Comparison of ENCODE assay signal across 14 cellular contexts in genomic region chr5:137618476-137618875, GRCh38.
A peak's percentile ranks its signal among the peaks of the same experiment; 100 is the strongest.
DNase-seq lines count a peak whose midpoint lies in the region; ATAC-seq and TF ChIP-seq lines count a peak whose summit lies in the region.
"Had no signal": no experiment of that assay in that cellular context is flagged by ENCODE, and none has a peak within 500 bp of the region (broad histone marks: within the 10 kb centered on the region; RNA-seq: fewer than 3 reads in every experiment).

No MANE protein-coding gene starts in this region.

- no peaks in the 10 kb centered on the region for H3K79me2 ChIP-seq in ACC112 (ENCODE audit: control insufficient read depth, insufficient read depth, low read length, unreplicated experiment)
- no peaks in the 10 kb centered on the region for H3K79me2 ChIP-seq in PC-9 (ENCODE audit: low read depth)

- peaks cover 9% of the 10 kb centered on the region for H3K36me3 Mint-ChIP-seq in endodermal cell (ENCODE audit: low read depth)

- TF ChIP-seq EP300 in sigmoid colon (IDR thresholded peaks at IDR 0.05), result no peak

- H3K9ac ChIP-seq in endodermal cell (ENCODE audit: extremely low read depth, low read length, poor library complexity, severe bottlenecking), result no peak overlapping the region
- H3K9ac ChIP-seq: BLaER1 treated with 17β-estradiol and CSF1 and Interleukin-3, amounts not matched to agents 10 nM and 100 nM had no signal

- DNase-seq in PC-9, result no peak
- DNase-seq in endodermal cell, result peak; percentile 22
- peak; percentile 51 for DNase-seq in sigmoid colon
- no peak for DNase-seq in GF-D8 (lab: John Stamatoyannopoulos, UW)
- DNase-seq in amniotic stem cell (lab: John Stamatoyannopoulos, UW), result no peak
- no peak for DNase-seq in GM10266 (ENCODE audit: extremely low spot score)
- DNase-seq: 8988T; CD4-positive, CD25-positive, alpha-beta regulatory T cell; DMS53 had no signal

- intact Hi-C loops in PC-9 (cut with micrococcal nuclease; ENCODE audit: unreplicated experiment), result loop anchor here (5.0 kb wide), 1 partner anchor 816 kb away; no protein-coding TSS in a partner anchor
- intact Hi-C loops in sigmoid colon (cut with DNase I), result no loop called here

- H3K4me3 Mint-ChIP-seq in endodermal cell, result no peak overlapping the region
- H3K4me3 Mint-ChIP-seq: CD4-positive, CD25-positive, alpha-beta regulatory T cell had no signal

- H3K27ac ChIP-seq in ACC112 (ENCODE audit: low read depth, low read length) (peak overlapping the region; percentile 73), PC-9 (no peak overlapping the region), endodermal cell (ENCODE audit: low read depth, low read length) (no peak overlapping the region), sigmoid colon (no peak overlapping the region)
- H3K27ac ChIP-seq: BLaER1 treated with 17β-estradiol and CSF1 and Interleukin-3, amounts not matched to agents 10 nM and 100 nM had no signal

- H3K4me1 Mint-ChIP-seq in endodermal cell, result no peaks in the 10 kb centered on the region
- H3K4me1 Mint-ChIP-seq: CD4-positive, CD25-positive, alpha-beta regulatory T cell had no signal

- TF ChIP-seq POLR2A in sigmoid colon (IDR thresholded peaks at IDR 0.05), result no peak

- H2AFZ ChIP-seq in ACC112 (ENCODE audit: low read length, unreplicated experiment) (no peak overlapping the region), PC-9 (no peak overlapping the region)

- H3K27me3 ChIP-seq in ACC112 (ENCODE audit: insufficient read depth, low read length), result no peaks in the 10 kb centered on the region
- H3K27me3 ChIP-seq in PC-9 (ENCODE audit: insufficient read depth, low read depth), result no peaks in the 10 kb centered on the region
- H3K27me3 ChIP-seq in endodermal cell (ENCODE audit: control insufficient read depth, insufficient read depth, low read length, poor library complexity, severe bottlenecking), result no peaks in the 10 kb centered on the region
- no peaks in the 10 kb centered on the region for H3K27me3 ChIP-seq in sigmoid colon
- H3K27me3 ChIP-seq: BLaER1 treated with 17β-estradiol and CSF1 and Interleukin-3, amounts not matched to agents 10 nM and 100 nM had no signal

- no peaks in the 10 kb centered on the region for H4K20me1 ChIP-seq in PC-9 (ENCODE audit: insufficient read depth)
- H4K20me1 ChIP-seq: BLaER1 treated with 17β-estradiol and CSF1 and Interleukin-3, amounts not matched to agents 10 nM and 100 nM had no signal

- CTCF ChIA-PET in PC-9 (lab: Charles Lee), result no interaction called here

- H3K4me1 ChIP-seq in ACC112 (ENCODE audit: control insufficient read depth, insufficient read depth, low read length, unreplicated experiment) (peaks cover 49% of the 10 kb centered on the region), PC-9 (replicated peaks; ENCODE audit: insufficient read depth) (peaks cover 32% of the 10 kb centered on the region), endodermal cell (ENCODE audit: control insufficient read depth, insufficient read depth, low read length) (no peaks in the 10 kb centered on the region), sigmoid colon (peaks cover 0 to 5% (median 3%) of the 10 kb centered on the region in 4 donors)
- H3K4me1 ChIP-seq: HAP-1 had no signal

- no peaks in the 10 kb centered on the region for H3K9me2 ChIP-seq in PC-9 (ENCODE audit: insufficient read depth)

- TF ChIP-seq CTCF in PC-9 (conservative IDR thresholded peaks at IDR 0.05) (no peak), endodermal cell (conservative IDR thresholded peaks at IDR 0.05) (no peak), sigmoid colon (IDR thresholded peaks at IDR 0.05) (no peak), GM10266 (IDR thresholded peaks at IDR 0.05; ENCODE audit: control insufficient read depth, insufficient read depth, low read depth, missing control alignments) (no peak)

- 0 out of 2 replicates have a peak overlapping the region, but pooled peaks have one; percentile 65 for H3K4me2 ChIP-seq in PC-9
- H3K4me2 ChIP-seq: BLaER1 treated with 17β-estradiol and CSF1 and Interleukin-3, amounts not matched to agents 10 nM and 100 nM had no signal

- 80 to 91% methylated on average over 1 to 7 of the region's 7 CpGs for WGBS in endodermal cell (ENCODE audit: insufficient coverage in 1 of 2, insufficient read length in 1 of 2), 2 experiments
- 90% methylated on average over 7 of the region's 7 CpGs for WGBS in sigmoid colon, 2 donors

- no peaks in the 10 kb centered on the region for H3K9me3 Mint-ChIP-seq in endodermal cell
- H3K9me3 Mint-ChIP-seq: CD4-positive, CD25-positive, alpha-beta regulatory T cell had no signal

- H3K27ac Mint-ChIP-seq in endodermal cell, result no peak overlapping the region
- H3K27ac Mint-ChIP-seq: CD4-positive, CD25-positive, alpha-beta regulatory T cell had no signal

- ATAC-seq in GM19351 (IDR thresholded peaks at IDR 0.05; ENCODE audit: unreplicated experiment), result no peak
- ATAC-seq: HepG2 had no signal

- H3K27me3 Mint-ChIP-seq in endodermal cell (ENCODE audit: insufficient read depth), result peaks cover 3% of the 10 kb centered on the region
- H3K27me3 Mint-ChIP-seq: CD4-positive, CD25-positive, alpha-beta regulatory T cell had no signal

- H3K9me3 ChIP-seq in PC-9 (ENCODE audit: insufficient read depth, low read depth), result no peaks in the 10 kb centered on the region
- H3K9me3 ChIP-seq in endodermal cell (ENCODE audit: control insufficient read depth, low read length), result no peaks in the 10 kb centered on the region
- H3K9me3 ChIP-seq in sigmoid colon, result no peaks in the 10 kb centered on the region
- H3K9me3 ChIP-seq: BLaER1 treated with 17β-estradiol and CSF1 and Interleukin-3, amounts not matched to agents 10 nM and 100 nM; HAP-1 had no signal

- no TSS peak for BruUV-seq in PC-9 (replicated peaks; lab: Mats Ljungman, UMichigan)

- POLR2A ChIA-PET in PC-9 (lab: Charles Lee; ENCODE audit: unreplicated experiment), result no interaction called here

- peaks cover 13% of the 10 kb centered on the region for H3F3A ChIP-seq in PC-9 (ENCODE audit: insufficient read depth, low read depth)

- H3K4me3 ChIP-seq in ACC112 (ENCODE audit: low read depth, low read length) (no peak overlapping the region), PC-9 (no peak overlapping the region), endodermal cell (ENCODE audit: low read length) (no peak overlapping the region), sigmoid colon (no peak overlapping the region)
- H3K4me3 ChIP-seq: BLaER1 treated with 17β-estradiol and CSF1 and Interleukin-3, amounts not matched to agents 10 nM and 100 nM; HAP-1 had no signal

- H3K36me3 ChIP-seq in ACC112 (ENCODE audit: insufficient read depth, low read length) (no peaks in the 10 kb centered on the region), PC-9 (ENCODE audit: low read depth) (no peaks in the 10 kb centered on the region), endodermal cell (ENCODE audit: control insufficient read depth, insufficient read depth, low read length) (no peaks in the 10 kb centered on the region), sigmoid colon (no peaks in the 10 kb centered on the region)
- H3K36me3 ChIP-seq: BLaER1 treated with 17β-estradiol and CSF1 and Interleukin-3, amounts not matched to agents 10 nM and 100 nM; HAP-1 had no signal

Comparison
In these comparisons a context has a peak if more than half of its experiments do, and no peak if none do; other contexts are left out.
1. DNase-seq: peak in endodermal cell (single experiment) and sigmoid colon (single experiment); none in PC-9 (0 of 2), GF-D8 (single experiment), amniotic stem cell (single experiment) and GM10266 (single experiment).